ENCODE assay signal across 1 cellular context in the genomic region with DNA sequence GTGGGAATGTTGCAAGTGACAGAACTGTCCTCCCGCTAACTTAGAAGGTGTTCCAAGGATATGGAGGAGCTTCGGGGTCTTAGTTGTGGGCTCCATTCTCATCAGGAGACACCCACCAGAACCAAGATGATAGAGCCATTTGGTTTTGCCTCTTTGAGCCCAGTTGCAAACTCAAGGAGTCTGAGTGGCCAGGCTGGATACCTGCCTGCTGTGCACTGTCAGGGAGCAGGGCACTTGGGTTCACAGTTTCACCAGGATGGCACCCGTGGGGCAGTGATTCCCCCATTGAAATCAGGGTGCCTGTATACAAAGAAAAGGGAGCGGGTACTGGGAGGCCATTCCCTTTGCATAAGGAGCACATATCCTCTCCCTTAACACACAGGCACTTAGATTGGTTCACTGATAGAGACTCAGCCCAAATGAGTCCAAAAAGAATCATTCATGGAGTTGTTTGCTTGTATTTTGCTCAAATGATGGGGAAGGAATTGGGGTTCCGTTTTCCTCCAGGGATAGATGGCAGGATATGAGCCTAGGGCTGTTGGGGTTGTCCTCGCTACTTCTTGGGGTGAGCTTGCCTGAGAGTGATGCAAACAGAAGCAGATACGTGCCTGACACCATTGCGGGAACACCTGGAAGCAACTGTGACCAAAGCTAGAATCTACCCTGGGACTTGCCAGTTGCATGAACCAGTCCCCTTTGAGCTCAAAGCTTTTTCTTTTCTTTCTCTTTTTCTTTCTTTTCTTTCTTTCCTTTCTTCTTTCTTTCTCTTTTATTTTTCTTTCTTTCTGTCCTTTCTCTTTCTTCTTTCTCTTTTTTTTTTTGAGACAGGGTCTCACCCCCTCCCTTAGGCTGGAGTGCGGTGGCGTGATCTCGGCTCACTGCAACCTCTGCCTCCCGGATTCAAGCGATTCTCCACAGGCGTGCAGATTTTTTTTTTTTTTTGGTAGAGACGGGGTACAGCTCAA.
TF ChIP-seq lines count a peak whose summit lies in the region.

No MANE protein-coding gene starts in this region.

TF ChIP-seq in K562, 482 proteins besides CTCF, POLR2A, EP300 and RAD21:
- TF ChIP-seq POLR2AphosphoS2 (IDR thresholded peaks at IDR 0.05; ENCODE audit: low read length) = peak; percentile 61
- 0 out of 2 replicates have a peak, but pooled peaks have one; percentile 34 for TF ChIP-seq MTA2 (IDR thresholded peaks at IDR 0.05; ENCODE audit: low read depth)
- peak; percentile 59 for TF ChIP-seq POLR2B (IDR thresholded peaks at IDR 0.05; ENCODE audit: low read depth, partially characterized antibody)
- peak; percentile 7; the same call in 1 of the 2 replicates for TF ChIP-seq GABPB1 (CRISPR knock-in tag; IDR thresholded peaks at IDR 0.05)
- 0 out of 2 replicates have a peak, but pooled peaks have one; percentile 31 for TF ChIP-seq NBN (IDR thresholded peaks at IDR 0.05; ENCODE audit: low read depth)
- TF ChIP-seq POLR2H (tag; IDR thresholded peaks at IDR 0.05; ENCODE audit: low read depth) = peak; percentile 54
- no peak for TF ChIP-seq ZNF766 (CRISPR knock-in tag; conservative IDR thresholded peaks at IDR 0.05)
- TF ChIP-seq SUPT5H (IDR thresholded peaks at IDR 0.05) = peak; percentile 34
- TF ChIP-seq, protein P1, sequence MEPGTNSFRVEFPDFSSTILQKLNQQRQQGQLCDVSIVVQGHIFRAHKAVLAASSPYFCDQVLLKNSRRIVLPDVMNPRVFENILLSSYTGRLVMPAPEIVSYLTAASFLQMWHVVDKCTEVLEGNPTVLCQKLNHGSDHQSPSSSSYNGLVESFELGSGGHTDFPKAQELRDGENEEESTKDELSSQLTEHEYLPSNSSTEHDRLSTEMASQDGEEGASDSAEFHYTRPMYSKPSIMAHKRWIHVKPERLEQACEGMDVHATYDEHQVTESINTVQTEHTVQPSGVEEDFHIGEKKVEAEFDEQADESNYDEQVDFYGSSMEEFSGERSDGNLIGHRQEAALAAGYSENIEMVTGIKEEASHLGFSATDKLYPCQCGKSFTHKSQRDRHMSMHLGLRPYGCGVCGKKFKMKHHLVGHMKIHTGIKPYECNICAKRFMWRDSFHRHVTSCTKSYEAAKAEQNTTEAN (CRISPR knock-in tag; IDR thresholded peaks at IDR 0.05) = 0 out of 2 replicates have a peak, but pooled peaks have one; percentile 2
- TF ChIP-seq, protein P2, sequence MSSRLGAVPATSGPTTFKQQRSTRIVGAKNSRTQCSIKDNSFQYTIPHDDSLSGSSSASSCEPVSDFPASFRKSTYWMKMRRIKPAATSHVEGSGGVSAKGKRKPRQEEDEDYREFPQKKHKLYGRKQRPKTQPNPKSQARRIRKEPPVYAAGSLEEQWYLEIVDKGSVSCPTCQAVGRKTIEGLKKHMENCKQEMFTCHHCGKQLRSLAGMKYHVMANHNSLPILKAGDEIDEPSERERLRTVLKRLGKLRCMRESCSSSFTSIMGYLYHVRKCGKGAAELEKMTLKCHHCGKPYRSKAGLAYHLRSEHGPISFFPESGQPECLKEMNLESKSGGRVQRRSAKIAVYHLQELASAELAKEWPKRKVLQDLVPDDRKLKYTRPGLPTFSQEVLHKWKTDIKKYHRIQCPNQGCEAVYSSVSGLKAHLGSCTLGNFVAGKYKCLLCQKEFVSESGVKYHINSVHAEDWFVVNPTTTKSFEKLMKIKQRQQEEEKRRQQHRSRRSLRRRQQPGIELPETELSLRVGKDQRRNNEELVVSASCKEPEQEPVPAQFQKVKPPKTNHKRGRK (tag; IDR thresholded peaks at IDR 0.05) = peak; percentile 92
- TF ChIP-seq SMAD4 (CRISPR knock-in tag; conservative IDR thresholded peaks at IDR 0.05) = no peak
- no peak for TF ChIP-seq ZNF232 (CRISPR knock-in tag; IDR thresholded peaks at IDR 0.05)
- TF ChIP-seq TEAD4 (IDR thresholded peaks at IDR 0.05; ENCODE audit: low read length) = peak; percentile 7; the same call in 1 of the 2 replicates
- TF ChIP-seq TEAD4 (CRISPR knock-in tag; IDR thresholded peaks at IDR 0.05; ENCODE audit: borderline replicate concordance) = no peak
- TF ChIP-seq SP1 (CRISPR knock-in tag; IDR thresholded peaks at IDR 0.05) = peak; percentile 18; the same call in 1 of the 2 replicates
- TF ChIP-seq ZNF609 (CRISPR knock-in tag; IDR thresholded peaks at IDR 0.05; ENCODE audit: borderline replicate concordance) = no peak
- TF ChIP-seq MTA1 (IDR thresholded peaks at IDR 0.05; ENCODE audit: borderline replicate concordance) = 0 out of 2 replicates have a peak, but pooled peaks have one; percentile 19
- no peak for TF ChIP-seq SIX5 (IDR thresholded peaks at IDR 0.05; ENCODE audit: borderline replicate concordance in 1 of 2, insufficient read depth in 1 of 2, low read depth in 1 of 2, low read length in 2 of 2)
- TF ChIP-seq, protein P3, sequence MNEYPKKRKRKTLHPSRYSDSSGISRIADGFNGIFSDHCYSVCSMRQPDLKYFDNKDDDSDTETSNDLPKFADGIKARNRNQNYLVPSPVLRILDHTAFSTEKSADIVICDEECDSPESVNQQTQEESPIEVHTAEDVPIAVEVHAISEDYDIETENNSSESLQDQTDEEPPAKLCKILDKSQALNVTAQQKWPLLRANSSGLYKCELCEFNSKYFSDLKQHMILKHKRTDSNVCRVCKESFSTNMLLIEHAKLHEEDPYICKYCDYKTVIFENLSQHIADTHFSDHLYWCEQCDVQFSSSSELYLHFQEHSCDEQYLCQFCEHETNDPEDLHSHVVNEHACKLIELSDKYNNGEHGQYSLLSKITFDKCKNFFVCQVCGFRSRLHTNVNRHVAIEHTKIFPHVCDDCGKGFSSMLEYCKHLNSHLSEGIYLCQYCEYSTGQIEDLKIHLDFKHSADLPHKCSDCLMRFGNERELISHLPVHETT (CRISPR knock-in tag; conservative IDR thresholded peaks at IDR 0.05 in 1 of 2, IDR thresholded peaks at IDR 0.05 in 1 of 2) = no peak
- TF ChIP-seq, protein P4, sequence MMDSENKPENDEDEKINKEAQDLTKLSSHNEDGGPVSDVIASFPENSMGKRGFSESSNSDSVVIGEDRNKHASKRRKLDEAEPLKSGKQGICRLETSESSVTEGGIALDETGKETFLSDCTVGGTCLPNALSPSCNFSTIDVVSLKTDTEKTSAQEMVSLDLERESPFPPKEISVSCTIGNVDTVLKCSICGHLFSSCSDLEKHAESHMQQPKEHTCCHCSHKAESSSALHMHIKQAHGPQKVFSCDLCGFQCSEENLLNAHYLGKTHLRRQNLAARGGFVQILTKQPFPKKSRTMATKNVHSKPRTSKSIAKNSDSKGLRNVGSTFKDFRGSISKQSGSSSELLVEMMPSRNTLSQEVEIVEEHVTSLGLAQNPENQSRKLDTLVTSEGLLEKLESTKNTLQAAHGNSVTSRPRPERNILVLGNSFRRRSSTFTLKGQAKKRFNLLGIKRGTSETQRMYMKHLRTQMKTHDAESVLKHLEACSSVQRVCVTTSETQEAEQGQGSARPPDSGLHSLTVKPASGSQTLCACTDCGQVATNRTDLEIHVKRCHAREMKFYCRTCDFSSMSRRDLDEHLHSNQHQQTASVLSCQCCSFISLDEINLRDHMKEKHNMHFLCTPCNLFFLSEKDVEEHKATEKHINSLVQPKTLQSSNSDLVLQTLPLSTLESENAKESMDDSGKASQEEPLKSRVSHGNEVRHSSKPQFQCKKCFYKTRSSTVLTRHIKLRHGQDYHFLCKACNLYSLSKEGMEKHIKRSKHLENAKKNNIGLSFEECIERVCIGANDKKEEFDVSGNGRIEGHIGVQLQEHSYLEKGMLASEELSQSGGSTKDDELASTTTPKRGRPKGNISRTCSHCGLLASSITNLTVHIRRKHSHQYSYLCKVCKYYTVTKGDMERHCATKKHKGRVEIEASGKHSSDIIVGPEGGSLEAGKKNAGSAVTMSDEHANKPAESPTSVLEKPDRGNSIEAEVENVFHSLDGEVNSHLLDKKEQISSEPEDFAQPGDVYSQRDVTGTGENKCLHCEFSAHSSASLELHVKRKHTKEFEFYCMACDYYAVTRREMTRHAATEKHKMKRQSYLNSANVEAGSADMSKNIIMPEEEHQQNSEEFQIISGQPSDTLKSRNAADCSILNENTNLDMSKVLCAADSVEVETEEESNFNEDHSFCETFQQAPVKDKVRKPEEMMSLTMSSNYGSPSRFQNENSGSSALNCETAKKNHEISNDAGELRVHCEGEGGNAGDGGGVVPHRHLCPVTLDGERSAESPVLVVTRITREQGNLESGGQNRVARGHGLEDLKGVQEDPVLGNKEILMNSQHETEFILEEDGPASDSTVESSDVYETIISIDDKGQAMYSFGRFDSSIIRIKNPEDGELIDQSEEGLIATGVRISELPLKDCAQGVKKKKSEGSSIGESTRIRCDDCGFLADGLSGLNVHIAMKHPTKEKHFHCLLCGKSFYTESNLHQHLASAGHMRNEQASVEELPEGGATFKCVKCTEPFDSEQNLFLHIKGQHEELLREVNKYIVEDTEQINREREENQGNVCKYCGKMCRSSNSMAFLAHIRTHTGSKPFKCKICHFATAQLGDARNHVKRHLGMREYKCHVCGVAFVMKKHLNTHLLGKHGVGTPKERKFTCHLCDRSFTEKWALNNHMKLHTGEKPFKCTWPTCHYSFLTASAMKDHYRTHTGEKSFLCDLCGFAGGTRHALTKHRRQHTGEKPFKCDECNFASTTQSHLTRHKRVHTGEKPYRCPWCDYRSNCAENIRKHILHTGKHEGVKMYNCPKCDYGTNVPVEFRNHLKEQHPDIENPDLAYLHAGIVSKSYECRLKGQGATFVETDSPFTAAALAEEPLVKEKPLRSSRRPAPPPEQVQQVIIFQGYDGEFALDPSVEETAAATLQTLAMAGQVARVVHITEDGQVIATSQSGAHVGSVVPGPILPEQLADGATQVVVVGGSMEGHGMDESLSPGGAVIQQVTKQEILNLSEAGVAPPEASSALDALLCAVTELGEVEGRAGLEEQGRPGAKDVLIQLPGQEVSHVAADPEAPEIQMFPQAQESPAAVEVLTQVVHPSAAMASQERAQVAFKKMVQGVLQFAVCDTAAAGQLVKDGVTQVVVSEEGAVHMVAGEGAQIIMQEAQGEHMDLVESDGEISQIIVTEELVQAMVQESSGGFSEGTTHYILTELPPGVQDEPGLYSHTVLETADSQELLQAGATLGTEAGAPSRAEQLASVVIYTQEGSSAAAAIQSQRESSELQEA (IDR thresholded peaks at IDR 0.05; ENCODE audit: low read depth) = peak; percentile 20; the same call in 1 of the 2 replicates
- TF ChIP-seq SIN3A (IDR thresholded peaks at IDR 0.05; ENCODE audit: borderline replicate concordance in 2 of 2, control insufficient read depth in 1 of 2, low read depth in 2 of 2, low read length in 2 of 2) = no peak
- TF ChIP-seq GATA2 (CRISPR knock-in tag; IDR thresholded peaks at IDR 0.05) = peak; percentile 73
- peak in 1 of 3 experiments; percentile 14 for TF ChIP-seq YY1 (IDR thresholded peaks at IDR 0.05; ENCODE audit: borderline replicate concordance in 1 of 3, control insufficient read depth in 1 of 3, extremely low read depth in 1 of 3, insufficient read depth in 3 of 3, insufficient read length in 1 of 3, insufficient replicate concordance in 2 of 3, low read depth in 1 of 3, low read length in 2 of 3)
- TF ChIP-seq NFE2L1 (tag; IDR thresholded peaks at IDR 0.05; ENCODE audit: borderline replicate concordance, low read depth) = no peak
- peak; percentile 23 for TF ChIP-seq SIRT6 (IDR thresholded peaks at IDR 0.05; ENCODE audit: low read depth, low read length)
- peak; percentile 56; the same call in 1 of the 2 replicates for TF ChIP-seq XRCC5 (IDR thresholded peaks at IDR 0.05; ENCODE audit: low read depth, low read length)
- peak; percentile 20 for TF ChIP-seq RBM39 (optimal IDR thresholded peaks at IDR 0.05; ENCODE audit: low read depth, low read length)
